ENCODE assay signal across 1 cellular context in genomic region chr19:40465025-40465780, GRCh38.
TF ChIP-seq lines count a peak whose summit lies in the region.

Gene BLVRB (minus strand): TSS chr19:40465745. CDS start chr19:40465688, 57 bp downstream.

TF ChIP-seq in HepG2, 621 proteins besides CTCF, POLR2A, EP300 and RAD21 (continued from another document and continues in another):
- no peak for TF ChIP-seq ZNF318 (CRISPR knock-in tag; IDR thresholded peaks at IDR 0.05)
- no peak for TF ChIP-seq ZNF12 (CRISPR knock-in tag; IDR thresholded peaks at IDR 0.05)
- no peak for TF ChIP-seq ZNF124 (CRISPR knock-in tag; IDR thresholded peaks at IDR 0.05)
- no peak for TF ChIP-seq ZKSCAN8 (CRISPR knock-in tag; IDR thresholded peaks at IDR 0.05; ENCODE audit: borderline replicate concordance)
- TF ChIP-seq SIN3A (IDR thresholded peaks at IDR 0.05; ENCODE audit: borderline replicate concordance, low read depth, low read length): peak; percentile 63; the same call in 1 of the 2 replicates
- no peak for TF ChIP-seq ZFYVE20 (CRISPR knock-in tag; IDR thresholded peaks at IDR 0.05; ENCODE audit: borderline replicate concordance, low read depth)
- no peak for TF ChIP-seq NFKBIZ (CRISPR knock-in tag; IDR thresholded peaks at IDR 0.05)
- peak; percentile 47; the same call in 1 of the 2 replicates for TF ChIP-seq ZNF256 (CRISPR knock-in tag; conservative IDR thresholded peaks at IDR 0.05)
- TF ChIP-seq ZNF841 (CRISPR knock-in tag; IDR thresholded peaks at IDR 0.05; ENCODE audit: borderline replicate concordance): no peak
- no peak for TF ChIP-seq NR3C1 (CRISPR knock-in tag; IDR thresholded peaks at IDR 0.05)
- TF ChIP-seq, protein P1, sequence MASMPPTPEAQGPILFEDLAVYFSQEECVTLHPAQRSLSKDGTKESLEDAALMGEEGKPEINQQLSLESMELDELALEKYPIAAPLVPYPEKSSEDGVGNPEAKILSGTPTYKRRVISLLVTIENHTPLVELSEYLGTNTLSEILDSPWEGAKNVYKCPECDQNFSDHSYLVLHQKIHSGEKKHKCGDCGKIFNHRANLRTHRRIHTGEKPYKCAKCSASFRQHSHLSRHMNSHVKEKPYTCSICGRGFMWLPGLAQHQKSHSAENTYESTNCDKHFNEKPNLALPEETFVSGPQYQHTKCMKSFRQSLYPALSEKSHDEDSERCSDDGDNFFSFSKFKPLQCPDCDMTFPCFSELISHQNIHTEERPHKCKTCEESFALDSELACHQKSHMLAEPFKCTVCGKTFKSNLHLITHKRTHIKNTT (CRISPR knock-in tag; IDR thresholded peaks at IDR 0.05): no peak
- TF ChIP-seq ZFP36L2 (CRISPR knock-in tag; IDR thresholded peaks at IDR 0.05): no peak
- TF ChIP-seq NFE2L2 (IDR thresholded peaks at IDR 0.05; ENCODE audit: low read length): no peak
- no peak for TF ChIP-seq SP140L (CRISPR knock-in tag; IDR thresholded peaks at IDR 0.05; ENCODE audit: borderline replicate concordance)
- no peak; the same call in 1 of the 2 replicates for TF ChIP-seq ZNF468 (CRISPR knock-in tag; IDR thresholded peaks at IDR 0.05)
- TF ChIP-seq, protein P2, sequence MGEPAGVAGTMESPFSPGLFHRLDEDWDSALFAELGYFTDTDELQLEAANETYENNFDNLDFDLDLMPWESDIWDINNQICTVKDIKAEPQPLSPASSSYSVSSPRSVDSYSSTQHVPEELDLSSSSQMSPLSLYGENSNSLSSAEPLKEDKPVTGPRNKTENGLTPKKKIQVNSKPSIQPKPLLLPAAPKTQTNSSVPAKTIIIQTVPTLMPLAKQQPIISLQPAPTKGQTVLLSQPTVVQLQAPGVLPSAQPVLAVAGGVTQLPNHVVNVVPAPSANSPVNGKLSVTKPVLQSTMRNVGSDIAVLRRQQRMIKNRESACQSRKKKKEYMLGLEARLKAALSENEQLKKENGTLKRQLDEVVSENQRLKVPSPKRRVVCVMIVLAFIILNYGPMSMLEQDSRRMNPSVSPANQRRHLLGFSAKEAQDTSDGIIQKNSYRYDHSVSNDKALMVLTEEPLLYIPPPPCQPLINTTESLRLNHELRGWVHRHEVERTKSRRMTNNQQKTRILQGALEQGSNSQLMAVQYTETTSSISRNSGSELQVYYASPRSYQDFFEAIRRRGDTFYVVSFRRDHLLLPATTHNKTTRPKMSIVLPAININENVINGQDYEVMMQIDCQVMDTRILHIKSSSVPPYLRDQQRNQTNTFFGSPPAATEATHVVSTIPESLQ (CRISPR knock-in tag; conservative IDR thresholded peaks at IDR 0.05): no peak
- 0 out of 2 replicates have a peak, but pooled peaks have one; percentile 54 for TF ChIP-seq ZNF670 (CRISPR knock-in tag; IDR thresholded peaks at IDR 0.05; ENCODE audit: borderline replicate concordance)
- no peak for TF ChIP-seq ZNF619 (CRISPR knock-in tag; IDR thresholded peaks at IDR 0.05)
- TF ChIP-seq, protein P3, sequence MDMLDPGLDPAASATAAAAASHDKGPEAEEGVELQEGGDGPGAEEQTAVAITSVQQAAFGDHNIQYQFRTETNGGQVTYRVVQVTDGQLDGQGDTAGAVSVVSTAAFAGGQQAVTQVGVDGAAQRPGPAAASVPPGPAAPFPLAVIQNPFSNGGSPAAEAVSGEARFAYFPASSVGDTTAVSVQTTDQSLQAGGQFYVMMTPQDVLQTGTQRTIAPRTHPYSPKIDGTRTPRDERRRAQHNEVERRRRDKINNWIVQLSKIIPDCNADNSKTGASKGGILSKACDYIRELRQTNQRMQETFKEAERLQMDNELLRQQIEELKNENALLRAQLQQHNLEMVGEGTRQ (IDR thresholded peaks at IDR 0.05; ENCODE audit: low read depth, low read length): no peak
- TF ChIP-seq, protein P3 (CRISPR knock-in tag; IDR thresholded peaks at IDR 0.05; ENCODE audit: borderline replicate concordance): no peak
- no peak for TF ChIP-seq RBM39 (IDR thresholded peaks at IDR 0.05; ENCODE audit: low read depth, low read length, poor library complexity, severe bottlenecking)
- TF ChIP-seq, protein P4, sequence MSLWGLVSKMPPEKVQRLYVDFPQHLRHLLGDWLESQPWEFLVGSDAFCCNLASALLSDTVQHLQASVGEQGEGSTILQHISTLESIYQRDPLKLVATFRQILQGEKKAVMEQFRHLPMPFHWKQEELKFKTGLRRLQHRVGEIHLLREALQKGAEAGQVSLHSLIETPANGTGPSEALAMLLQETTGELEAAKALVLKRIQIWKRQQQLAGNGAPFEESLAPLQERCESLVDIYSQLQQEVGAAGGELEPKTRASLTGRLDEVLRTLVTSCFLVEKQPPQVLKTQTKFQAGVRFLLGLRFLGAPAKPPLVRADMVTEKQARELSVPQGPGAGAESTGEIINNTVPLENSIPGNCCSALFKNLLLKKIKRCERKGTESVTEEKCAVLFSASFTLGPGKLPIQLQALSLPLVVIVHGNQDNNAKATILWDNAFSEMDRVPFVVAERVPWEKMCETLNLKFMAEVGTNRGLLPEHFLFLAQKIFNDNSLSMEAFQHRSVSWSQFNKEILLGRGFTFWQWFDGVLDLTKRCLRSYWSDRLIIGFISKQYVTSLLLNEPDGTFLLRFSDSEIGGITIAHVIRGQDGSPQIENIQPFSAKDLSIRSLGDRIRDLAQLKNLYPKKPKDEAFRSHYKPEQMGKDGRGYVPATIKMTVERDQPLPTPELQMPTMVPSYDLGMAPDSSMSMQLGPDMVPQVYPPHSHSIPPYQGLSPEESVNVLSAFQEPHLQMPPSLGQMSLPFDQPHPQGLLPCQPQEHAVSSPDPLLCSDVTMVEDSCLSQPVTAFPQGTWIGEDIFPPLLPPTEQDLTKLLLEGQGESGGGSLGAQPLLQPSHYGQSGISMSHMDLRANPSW (CRISPR knock-in tag; IDR thresholded peaks at IDR 0.05; ENCODE audit: borderline replicate concordance): no peak
- no peak for TF ChIP-seq WIZ (CRISPR knock-in tag; IDR thresholded peaks at IDR 0.05)
- no peak for TF ChIP-seq ZFAT (CRISPR knock-in tag; conservative IDR thresholded peaks at IDR 0.05)
- TF ChIP-seq U2AF2 (IDR thresholded peaks at IDR 0.05; ENCODE audit: low read depth, low read length): no peak
- no peak for TF ChIP-seq E2F1 (CRISPR knock-in tag; IDR thresholded peaks at IDR 0.05)
- TF ChIP-seq MLX (CRISPR knock-in tag; IDR thresholded peaks at IDR 0.05): no peak
- TF ChIP-seq ZNF3 (CRISPR knock-in tag; IDR thresholded peaks at IDR 0.05): no peak
- TF ChIP-seq, protein P5, sequence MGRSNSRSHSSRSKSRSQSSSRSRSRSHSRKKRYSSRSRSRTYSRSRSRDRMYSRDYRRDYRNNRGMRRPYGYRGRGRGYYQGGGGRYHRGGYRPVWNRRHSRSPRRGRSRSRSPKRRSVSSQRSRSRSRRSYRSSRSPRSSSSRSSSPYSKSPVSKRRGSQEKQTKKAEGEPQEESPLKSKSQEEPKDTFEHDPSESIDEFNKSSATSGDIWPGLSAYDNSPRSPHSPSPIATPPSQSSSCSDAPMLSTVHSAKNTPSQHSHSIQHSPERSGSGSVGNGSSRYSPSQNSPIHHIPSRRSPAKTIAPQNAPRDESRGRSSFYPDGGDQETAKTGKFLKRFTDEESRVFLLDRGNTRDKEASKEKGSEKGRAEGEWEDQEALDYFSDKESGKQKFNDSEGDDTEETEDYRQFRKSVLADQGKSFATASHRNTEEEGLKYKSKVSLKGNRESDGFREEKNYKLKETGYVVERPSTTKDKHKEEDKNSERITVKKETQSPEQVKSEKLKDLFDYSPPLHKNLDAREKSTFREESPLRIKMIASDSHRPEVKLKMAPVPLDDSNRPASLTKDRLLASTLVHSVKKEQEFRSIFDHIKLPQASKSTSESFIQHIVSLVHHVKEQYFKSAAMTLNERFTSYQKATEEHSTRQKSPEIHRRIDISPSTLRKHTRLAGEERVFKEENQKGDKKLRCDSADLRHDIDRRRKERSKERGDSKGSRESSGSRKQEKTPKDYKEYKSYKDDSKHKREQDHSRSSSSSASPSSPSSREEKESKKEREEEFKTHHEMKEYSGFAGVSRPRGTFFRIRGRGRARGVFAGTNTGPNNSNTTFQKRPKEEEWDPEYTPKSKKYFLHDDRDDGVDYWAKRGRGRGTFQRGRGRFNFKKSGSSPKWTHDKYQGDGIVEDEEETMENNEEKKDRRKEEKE (IDR thresholded peaks at IDR 0.05): no peak
- TF ChIP-seq NFKB2 (CRISPR knock-in tag; IDR thresholded peaks at IDR 0.05; ENCODE audit: borderline replicate concordance): 0 out of 2 replicates have a peak, but pooled peaks have one; percentile 46
- no peak for TF ChIP-seq CREB3 (CRISPR knock-in tag; IDR thresholded peaks at IDR 0.05)
- no peak for TF ChIP-seq ZNF564 (CRISPR knock-in tag; IDR thresholded peaks at IDR 0.05)
- no peak for TF ChIP-seq NCOA1 (CRISPR knock-in tag; IDR thresholded peaks at IDR 0.05)
- TF ChIP-seq TGIF2 (CRISPR knock-in tag; IDR thresholded peaks at IDR 0.05): peak; percentile 34; the same call in 1 of the 2 replicates
- no peak for TF ChIP-seq ZNF446 (CRISPR knock-in tag; IDR thresholded peaks at IDR 0.05)
- TF ChIP-seq ZNF891 (CRISPR knock-in tag; IDR thresholded peaks at IDR 0.05): peak; percentile 59; the same call in 1 of the 2 replicates
- TF ChIP-seq HES4 (CRISPR knock-in tag; IDR thresholded peaks at IDR 0.05; ENCODE audit: borderline replicate concordance): no peak
- no peak for TF ChIP-seq ZNF644 (CRISPR knock-in tag; IDR thresholded peaks at IDR 0.05; ENCODE audit: low read depth)
- peak; percentile 30; the same call in 1 of the 2 replicates for TF ChIP-seq ZNF317 (CRISPR knock-in tag; IDR thresholded peaks at IDR 0.05)
- TF ChIP-seq ZNF713 (CRISPR knock-in tag; IDR thresholded peaks at IDR 0.05): no peak
